Comparison of ENCODE assay signal across 1 cellular context in genomic region chr11:34783816-34784317, GRCh38.
TF ChIP-seq lines count a peak whose summit lies in the region.

No MANE protein-coding gene starts in this region.

TF ChIP-seq in HepG2, 621 proteins besides CTCF, POLR2A, EP300 and RAD21 (continued from another document):
- TF ChIP-seq, protein P1, sequence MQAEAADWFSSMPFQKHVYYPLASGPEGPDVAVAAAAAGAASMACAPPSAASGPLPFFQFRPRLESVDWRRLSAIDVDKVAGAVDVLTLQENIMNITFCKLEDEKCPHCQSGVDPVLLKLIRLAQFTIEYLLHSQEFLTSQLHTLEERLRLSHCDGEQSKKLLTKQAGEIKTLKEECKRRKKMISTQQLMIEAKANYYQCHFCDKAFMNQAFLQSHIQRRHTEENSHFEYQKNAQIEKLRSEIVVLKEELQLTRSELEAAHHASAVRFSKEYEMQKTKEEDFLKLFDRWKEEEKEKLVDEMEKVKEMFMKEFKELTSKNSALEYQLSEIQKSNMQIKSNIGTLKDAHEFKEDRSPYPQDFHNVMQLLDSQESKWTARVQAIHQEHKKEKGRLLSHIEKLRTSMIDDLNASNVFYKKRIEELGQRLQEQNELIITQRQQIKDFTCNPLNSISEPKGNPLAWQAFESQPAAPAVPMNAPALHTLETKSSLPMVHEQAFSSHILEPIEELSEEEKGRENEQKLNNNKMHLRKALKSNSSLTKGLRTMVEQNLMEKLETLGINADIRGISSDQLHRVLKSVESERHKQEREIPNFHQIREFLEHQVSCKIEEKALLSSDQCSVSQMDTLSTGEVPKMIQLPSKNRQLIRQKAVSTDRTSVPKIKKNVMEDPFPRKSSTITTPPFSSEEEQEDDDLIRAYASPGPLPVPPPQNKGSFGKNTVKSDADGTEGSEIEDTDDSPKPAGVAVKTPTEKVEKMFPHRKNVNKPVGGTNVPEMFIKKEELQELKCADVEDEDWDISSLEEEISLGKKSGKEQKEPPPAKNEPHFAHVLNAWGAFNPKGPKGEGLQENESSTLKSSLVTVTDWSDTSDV (CRISPR knock-in tag; IDR thresholded peaks at IDR 0.05) = no peak
- TF ChIP-seq MBNL3 (CRISPR knock-in tag; conservative IDR thresholded peaks at IDR 0.05) = no peak
- no peak for TF ChIP-seq ZSCAN21 (CRISPR knock-in tag; IDR thresholded peaks at IDR 0.05; ENCODE audit: borderline replicate concordance)
- no peak for TF ChIP-seq SNAPC2 (CRISPR knock-in tag; IDR thresholded peaks at IDR 0.05)
- no peak for TF ChIP-seq REST (IDR thresholded peaks at IDR 0.05; ENCODE audit: borderline replicate concordance in 1 of 2, low read depth in 1 of 2, low read length in 2 of 2)
- TF ChIP-seq PHB2 (IDR thresholded peaks at IDR 0.05; ENCODE audit: partially characterized antibody) = no peak
- TF ChIP-seq KAT8 (CRISPR knock-in tag; IDR thresholded peaks at IDR 0.05) = peak; percentile 51; the same call in 1 of the 2 replicates
- no peak for TF ChIP-seq ZNF691 (CRISPR knock-in tag; IDR thresholded peaks at IDR 0.05; ENCODE audit: borderline replicate concordance, low read depth)
- TF ChIP-seq SCMH1 (CRISPR knock-in tag; IDR thresholded peaks at IDR 0.05; ENCODE audit: borderline replicate concordance) = no peak
- TF ChIP-seq ZNF660 (CRISPR knock-in tag; IDR thresholded peaks at IDR 0.05; ENCODE audit: borderline replicate concordance, low read depth) = no peak
- peak; percentile 65 for TF ChIP-seq POGZ (CRISPR knock-in tag; IDR thresholded peaks at IDR 0.05)
- TF ChIP-seq AHR (CRISPR knock-in tag; IDR thresholded peaks at IDR 0.05) = no peak
- TF ChIP-seq RARG (CRISPR knock-in tag; IDR thresholded peaks at IDR 0.05; ENCODE audit: low read depth) = no peak
- TF ChIP-seq DMAP1 (CRISPR knock-in tag; IDR thresholded peaks at IDR 0.05) = no peak
- TF ChIP-seq ZBTB3 (CRISPR knock-in tag; IDR thresholded peaks at IDR 0.05; ENCODE audit: borderline replicate concordance, low read depth) = no peak
- TF ChIP-seq SOX6 (IDR thresholded peaks at IDR 0.05) = no peak
- peak; percentile 94 for TF ChIP-seq SOX6 (CRISPR knock-in tag; IDR thresholded peaks at IDR 0.05)
- no peak for TF ChIP-seq CBX2 (IDR thresholded peaks at IDR 0.05; ENCODE audit: low read depth, low read length)
- no peak for TF ChIP-seq CBX2 (CRISPR knock-in tag; IDR thresholded peaks at IDR 0.05; ENCODE audit: low read depth)
- no peak for TF ChIP-seq GABPB1 (CRISPR knock-in tag; IDR thresholded peaks at IDR 0.05)
- no peak for TF ChIP-seq ZNF768 (CRISPR knock-in tag; IDR thresholded peaks at IDR 0.05)
- TF ChIP-seq ZNF746 (CRISPR knock-in tag; IDR thresholded peaks at IDR 0.05) = no peak
- no peak; the same call in 1 of the 2 replicates for TF ChIP-seq ZNF569 (CRISPR knock-in tag; IDR thresholded peaks at IDR 0.05; ENCODE audit: borderline replicate concordance)
- TF ChIP-seq GATAD1 (CRISPR knock-in tag; IDR thresholded peaks at IDR 0.05) = no peak
